ENCODE assay signal across 10 cellular contexts in the genomic region with DNA sequence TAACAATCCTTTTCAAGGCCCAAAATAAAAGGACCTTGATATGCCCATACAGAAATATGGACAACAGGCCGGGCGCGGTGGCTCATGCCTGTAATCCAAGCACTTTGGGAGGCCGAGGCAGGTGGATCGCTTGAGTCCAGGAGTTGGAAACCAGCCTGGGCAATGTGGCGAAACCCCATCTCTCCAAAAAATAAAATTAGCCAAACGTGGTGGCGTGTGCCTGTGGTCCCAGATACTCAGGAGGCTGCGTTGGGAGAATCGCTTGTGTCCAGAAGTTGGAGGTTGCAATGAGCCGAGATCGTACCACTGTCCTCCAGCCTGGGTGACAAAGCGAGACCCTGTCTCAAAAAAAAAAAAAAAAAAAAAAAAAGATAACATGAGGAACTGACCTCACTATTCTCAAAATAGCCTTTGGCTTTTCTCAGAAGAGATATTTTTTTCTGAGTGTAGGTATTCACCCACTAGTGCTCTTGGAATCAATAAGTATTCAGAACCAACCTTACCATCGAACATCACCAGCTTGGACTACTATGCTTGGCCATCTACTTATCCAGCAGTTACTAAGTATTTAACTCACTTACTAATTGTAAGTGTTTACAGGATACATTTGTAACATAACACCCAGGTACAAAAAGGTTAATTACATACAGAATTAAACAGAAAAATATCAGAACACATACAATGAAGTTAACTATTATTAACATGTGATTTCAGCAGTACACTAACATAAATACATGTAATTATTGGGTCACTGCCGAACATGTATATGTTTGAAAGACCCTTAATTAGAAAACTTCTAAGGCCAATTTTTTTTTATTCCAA.
DNase-seq lines count a peak whose midpoint lies in the region; ATAC-seq and TF ChIP-seq lines count a peak whose summit lies in the region.
"Had no signal": no experiment of that assay in that cellular context is flagged by ENCODE, and none has a peak within 500 bp of the region (broad histone marks: within the 10 kb centered on the region; RNA-seq: fewer than 3 reads in every experiment).

No MANE protein-coding gene starts in this region.

- peak overlapping the region; percentile 100 for H3K27ac Mint-ChIP-seq in T-helper 1 cell treated with Interleukin-12 subunit alpha and Interleukin-12 subunit beta and Interleukin-4 antibody, amounts not matched to agents 30 μg/mL and 1 μg/mL, for 36 hours

- no peak overlapping the region for H2AFZ ChIP-seq in DND-41 (ENCODE audit: low read depth, low read length)

- H3K36me3 Mint-ChIP-seq in T-helper 1 cell treated with Interleukin-12 subunit alpha and Interleukin-12 subunit beta and Interleukin-4 antibody, amounts not matched to agents 30 μg/mL and 1 μg/mL, for 36 hours (ENCODE audit: low read depth), result peaks cover 6% of the 10 kb centered on the region

- peak overlapping the region; percentile 89 for H3K4me3 Mint-ChIP-seq in T-helper 1 cell treated with Interleukin-12 subunit alpha and Interleukin-12 subunit beta and Interleukin-4 antibody, amounts not matched to agents 30 μg/mL and 1 μg/mL, for 36 hours

- peaks cover 4% of the 10 kb centered on the region for H4K20me1 ChIP-seq in DND-41 (ENCODE audit: insufficient read depth, low read length)

- no peaks in the 10 kb centered on the region for H3K27me3 Mint-ChIP-seq in T-helper 1 cell treated with Interleukin-12 subunit alpha and Interleukin-12 subunit beta and Interleukin-4 antibody, amounts not matched to agents 30 μg/mL and 1 μg/mL, for 36 hours (ENCODE audit: low read depth)

- H3K4me1 ChIP-seq in DND-41 (ENCODE audit: insufficient read depth, low read length) (peaks cover 14% of the 10 kb centered on the region), iPS-18a (ENCODE audit: control insufficient read depth, low read depth, low read length) (peaks cover 26% of the 10 kb centered on the region)

- peaks cover 58% of the 10 kb centered on the region for H3K4me1 Mint-ChIP-seq in T-helper 1 cell treated with Interleukin-12 subunit alpha and Interleukin-12 subunit beta and Interleukin-4 antibody, amounts not matched to agents 30 μg/mL and 1 μg/mL, for 36 hours (ENCODE audit: low read depth)

- H3K9me3 Mint-ChIP-seq in T-helper 1 cell treated with Interleukin-12 subunit alpha and Interleukin-12 subunit beta and Interleukin-4 antibody, amounts not matched to agents 30 μg/mL and 1 μg/mL, for 36 hours, result no peaks in the 10 kb centered on the region

- H3K27ac ChIP-seq in DND-41 (ENCODE audit: low read length), result peak overlapping the region; percentile 100
- H3K27ac ChIP-seq in iPS-18a (ENCODE audit: low read length), result peak overlapping the region; percentile 91

- H3K36me3 ChIP-seq in DND-41 (ENCODE audit: insufficient read depth, low read length), result peaks cover 7% of the 10 kb centered on the region; the same call in 1 of the 2 replicates
- no peaks in the 10 kb centered on the region for H3K36me3 ChIP-seq in iPS-18a (ENCODE audit: control insufficient read depth, low read depth, low read length)

- H3K9ac ChIP-seq in DND-41 (ENCODE audit: low read depth, low read length), result peak overlapping the region; percentile 94
- peak overlapping the region; percentile 80 for H3K9ac ChIP-seq in iPS-18a (ENCODE audit: low read length)

- no peaks in the 10 kb centered on the region for H3K27me3 ChIP-seq in DND-41 (ENCODE audit: insufficient read depth, low read length, poor library complexity)
- no peaks in the 10 kb centered on the region for H3K27me3 ChIP-seq in iPS-18a (ENCODE audit: control insufficient read depth, insufficient read depth, low read length)

- no peaks in the 10 kb centered on the region for H3K9me3 ChIP-seq in DND-41 (ENCODE audit: insufficient read depth, low read length, severe bottlenecking)
- no peaks in the 10 kb centered on the region for H3K9me3 ChIP-seq in iPS-18a (ENCODE audit: control insufficient read depth, low read depth, low read length)

- H3K4me2 ChIP-seq in DND-41 (ENCODE audit: insufficient read depth, low read length), result no peak overlapping the region

- no peak for ATAC-seq in DND-41 (ENCODE audit: insufficient read depth, low read depth)
- no peak for ATAC-seq in HG03354 (IDR thresholded peaks at IDR 0.05; ENCODE audit: poor library complexity, severe bottlenecking, unreplicated experiment)
- no peak for ATAC-seq in GM18867 (IDR thresholded peaks at IDR 0.05; ENCODE audit: unreplicated experiment)

- H3K4me3 ChIP-seq in DND-41 (ENCODE audit: low read depth in 1 of 2, low read length in 2 of 2) (no peak overlapping the region), iPS-18a (ENCODE audit: low read length) (peak overlapping the region; percentile 89)

- no peak for DNase-seq in DND-41
- peak; percentile 43 for DNase-seq in HT-29 (ENCODE audit: low spot score)
- DNase-seq in stimulated activated naive CD4-positive, alpha-beta T cell treated with Interleukin-2 at 50 U/mL for 16 hours (lab: John Stamatoyannopoulos, UW), result no peak
- no peak for DNase-seq in germinal center (ENCODE audit: low spot score)
- DNase-seq: NCI-H187 treated with DMSO at 0.1 percent for 48 hours; stimulated activated CD4-positive, alpha-beta T cell treated with anti-CD3 and anti-CD28 coated beads, Interleukin-4, amount 100 ng/mL, for 1 hour had no signal

- peaks cover 33% of the 10 kb centered on the region for H3K79me2 ChIP-seq in DND-41 (ENCODE audit: insufficient read depth, low read length)

- no peak for TF ChIP-seq CTCF in DND-41 (IDR thresholded peaks at IDR 0.05; ENCODE audit: borderline replicate concordance, extremely low read depth, low read length, poor library complexity, severe bottlenecking)
